ENCODE assay signal across 9 cellular contexts in genomic region chr1:202501281-202501680, GRCh38.
DNase-seq lines count a peak whose midpoint lies in the region; ATAC-seq, FAIRE-seq and TF ChIP-seq lines count a peak whose summit lies in the region.
"Had no signal": no experiment of that assay in that cellular context is flagged by ENCODE, and none has a peak within 500 bp of the region (broad histone marks: within the 10 kb centered on the region; RNA-seq: fewer than 3 reads in every experiment).

No MANE protein-coding gene starts in this region.

- H3K79me2 ChIP-seq in HepG2 (ENCODE audit: insufficient read depth, low read length): no peaks in the 10 kb centered on the region

- no peaks in the 10 kb centered on the region for H3K9me3 Mint-ChIP-seq in stimulated activated naive CD8-positive, alpha-beta T cell treated with anti-CD3 and anti-CD28 coated beads, Interleukin-15, amount 100 ng/mL, for 72 hours
- H3K9me3 Mint-ChIP-seq: naive B cell had no signal

- CTCF ChIA-PET in HepG2 (lab: Yijun Ruan, JAX; ENCODE audit: low intra/inter-chr PET ratio, low total read pairs): interaction anchor here (1.4 to 2.5 kb wide), 3 partner anchors 70 to 219 kb away, joined by 4 to 12 read pairs (median 11); no protein-coding TSS in a partner anchor

- 68% methylated on average over 2 of the region's 2 CpGs for WGBS in HepG2 (ENCODE audit: low lambda C conversion rate)

- TF ChIP-seq CTCF in LNCAP (IDR thresholded peaks at IDR 0.05): peak; percentile 68
- peak; percentile 38 for TF ChIP-seq CTCF in astrocyte of the spinal cord (IDR thresholded peaks at IDR 0.05; ENCODE audit: low read depth, low read length)
- TF ChIP-seq CTCF in HepG2 (CRISPR knock-in tag; IDR thresholded peaks at IDR 0.05): peak; percentile 68

- H3K9me3 ChIP-seq in HepG2 (ENCODE audit: low read length): no peaks in the 10 kb centered on the region

- H3K4me3 Mint-ChIP-seq in stimulated activated naive CD8-positive, alpha-beta T cell treated with anti-CD3 and anti-CD28 coated beads, Interleukin-15, amount 100 ng/mL, for 72 hours: no peak overlapping the region
- H3K4me3 Mint-ChIP-seq: naive B cell had no signal

- no peaks in the 10 kb centered on the region for H3K27me3 Mint-ChIP-seq in stimulated activated naive CD8-positive, alpha-beta T cell treated with anti-CD3 and anti-CD28 coated beads, Interleukin-15, amount 100 ng/mL, for 72 hours
- H3K27me3 Mint-ChIP-seq: naive B cell had no signal

- no peak for TF ChIP-seq POLR2A in HepG2 (IDR thresholded peaks at IDR 0.05; ENCODE audit: insufficient read depth in 1 of 2, low read depth in 2 of 2, low read length in 2 of 2)

- no peak for FAIRE-seq in HepG2 (lab: Jason Lieb, UNC)

- TF ChIP-seq EP300 in HepG2 (IDR thresholded peaks at IDR 0.05; ENCODE audit: low read depth in 2 of 2, low read length in 2 of 2) (no peak), HepG2 (CRISPR knock-in tag; IDR thresholded peaks at IDR 0.05; ENCODE audit: borderline replicate concordance) (no peak)

- no peaks in the 10 kb centered on the region for H4K20me1 ChIP-seq in HepG2 (ENCODE audit: insufficient read depth, low read length)

- TF ChIP-seq RAD21 in HepG2 (CRISPR knock-in tag; IDR thresholded peaks at IDR 0.05): peak; percentile 44; the same call in 1 of the 2 replicates

- in situ Hi-C loops in astrocyte of the spinal cord (cut with HindIII; ENCODE audit: low sequenced_read_pairs) (no loop called here), HepG2 (cut with HindIII; ENCODE audit: extremely low pct_ligation_motif_present, low pct_unique_long_range_greater_than_20kb) (loop anchor here (10.0 kb wide), 1 partner anchor 94 kb away; no protein-coding TSS in a partner anchor)

- H3K36me3 ChIP-seq in HepG2 (replicated peaks in 1 of 2; ENCODE audit: control insufficient read depth in 1 of 2, insufficient read depth in 2 of 2, low read length in 2 of 2): peaks cover 0 to 4% of the 10 kb centered on the region in 2 experiments; a peak in 2 of 5 replicates

- no peak overlapping the region for H3K27ac Mint-ChIP-seq in stimulated activated naive CD8-positive, alpha-beta T cell treated with anti-CD3 and anti-CD28 coated beads, Interleukin-15, amount 100 ng/mL, for 72 hours
- H3K27ac Mint-ChIP-seq: naive B cell had no signal

- ATAC-seq in HepG2: peak; percentile 71
- ATAC-seq in stimulated activated naive CD8-positive, alpha-beta T cell treated with anti-CD3 and anti-CD28 coated beads, Interleukin-15, amount 100 ng/mL, for 72 hours: no peak

- H3K4me3 ChIP-seq in astrocyte of the spinal cord (ENCODE audit: low read depth, low read length) (no peak overlapping the region), HepG2 (replicated peaks in 1 of 3; ENCODE audit: insufficient read depth in 1 of 3, low read depth in 2 of 3, low read length in 3 of 3) (no peak overlapping the region)

- no peak overlapping the region for H3K4me2 ChIP-seq in HepG2 (ENCODE audit: low read depth, low read length)

- no peak overlapping the region for H3K9ac ChIP-seq in HepG2 (ENCODE audit: insufficient read depth, low read depth, low read length)

- H3K27ac ChIP-seq in HepG2 (ENCODE audit: extremely low read length, insufficient read depth, low read length): no peak overlapping the region

- BruUV-seq in HepG2 (replicated peaks; lab: Mats Ljungman, UMichigan): no TSS peak

- intact Hi-C loops in HepG2 (cut with micrococcal nuclease; ENCODE audit: unreplicated experiment): loop anchor here (1.0 to 10.0 kb wide), 3 partner anchors 70 to 214 kb away; partner anchors contain the start of gene SYT2

- H3K4me1 ChIP-seq in HepG2 (ENCODE audit: insufficient read depth, low read length): no peaks in the 10 kb centered on the region

- DNase-seq in ELR (ENCODE audit: low read depth) (peak; percentile 47), astrocyte of the spinal cord (ENCODE audit: low read depth, low spot score) (peak; percentile 43), HepG2 (ENCODE audit: low spot score) (peak; percentile 31), activated T-cell treated with anti-CD3 and anti-CD28 coated beads for 4 hours (no peak), activated gamma-delta T cell (lab: John Stamatoyannopoulos, UW) (no peak)
- no peak for DNase-seq in stimulated activated naive CD8-positive, alpha-beta T cell treated with anti-CD3 and anti-CD28 coated beads, Interleukin-15, amount 100 ng/mL, for 72 hours
- no peak for DNase-seq in stimulated activated CD4-positive, alpha-beta T cell treated with anti-CD3 and anti-CD28 coated beads, Interleukin-4, amount 100 ng/mL, for 24 hours
- DNase-seq: naive B cell had no signal

- H2AFZ ChIP-seq in HepG2 (ENCODE audit: low read length): no peak overlapping the region

- POLR2A ChIA-PET in HepG2 (lab: Yijun Ruan, JAX): no interaction called here

- no peaks in the 10 kb centered on the region for H3K27me3 ChIP-seq in HepG2 (ENCODE audit: control insufficient read depth in 1 of 2, insufficient read depth in 2 of 2, low read length in 2 of 2)

- no peaks in the 10 kb centered on the region for H3K4me1 Mint-ChIP-seq in stimulated activated naive CD8-positive, alpha-beta T cell treated with anti-CD3 and anti-CD28 coated beads, Interleukin-15, amount 100 ng/mL, for 72 hours
- H3K4me1 Mint-ChIP-seq: naive B cell had no signal

TF ChIP-seq in HepG2, 621 proteins besides CTCF, POLR2A, EP300 and RAD21:
- TF ChIP-seq ZNF30 (CRISPR knock-in tag; IDR thresholded peaks at IDR 0.05) (no peak), SMC3 (IDR thresholded peaks at IDR 0.05; ENCODE audit: low read length) (peak; percentile 61), ZNF580 (CRISPR knock-in tag; IDR thresholded peaks at IDR 0.05; ENCODE audit: borderline replicate concordance, low read depth) (no peak), MAFK (conservative IDR thresholded peaks at IDR 0.05 in 1 of 2, IDR thresholded peaks at IDR 0.05 in 1 of 2; ENCODE audit: low read length in 2 of 2) (0 out of 4 replicates have a peak, but pooled peaks of 1 of the 2 experiments have one; percentile 1), SIX4 (CRISPR knock-in tag; IDR thresholded peaks at IDR 0.05) (no peak), STAG1 (CRISPR knock-in tag; IDR thresholded peaks at IDR 0.05) (peak; percentile 76), ZIK1 (CRISPR knock-in tag; IDR thresholded peaks at IDR 0.05; ENCODE audit: borderline replicate concordance, low read depth) (no peak), MIXL1 (CRISPR knock-in tag; IDR thresholded peaks at IDR 0.05) (0 out of 2 replicates have a peak, but pooled peaks have one; percentile 78)
- TF ChIP-seq, protein P1, sequence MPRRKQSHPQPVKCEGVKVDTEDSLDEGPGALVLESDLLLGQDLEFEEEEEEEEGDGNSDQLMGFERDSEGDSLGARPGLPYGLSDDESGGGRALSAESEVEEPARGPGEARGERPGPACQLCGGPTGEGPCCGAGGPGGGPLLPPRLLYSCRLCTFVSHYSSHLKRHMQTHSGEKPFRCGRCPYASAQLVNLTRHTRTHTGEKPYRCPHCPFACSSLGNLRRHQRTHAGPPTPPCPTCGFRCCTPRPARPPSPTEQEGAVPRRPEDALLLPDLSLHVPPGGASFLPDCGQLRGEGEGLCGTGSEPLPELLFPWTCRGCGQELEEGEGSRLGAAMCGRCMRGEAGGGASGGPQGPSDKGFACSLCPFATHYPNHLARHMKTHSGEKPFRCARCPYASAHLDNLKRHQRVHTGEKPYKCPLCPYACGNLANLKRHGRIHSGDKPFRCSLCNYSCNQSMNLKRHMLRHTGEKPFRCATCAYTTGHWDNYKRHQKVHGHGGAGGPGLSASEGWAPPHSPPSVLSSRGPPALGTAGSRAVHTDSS (CRISPR knock-in tag; conservative IDR thresholded peaks at IDR 0.05): no peak

Comparison
In these comparisons a context has a peak if more than half of its experiments do, and no peak if none do; other contexts are left out.
1. DNase-seq: peak in ELR (single experiment), astrocyte of the spinal cord (single experiment) and HepG2 (single experiment); none in stimulated activated naive CD8-positive, alpha-beta T cell treated with anti-CD3 and anti-CD28 coated beads, Interleukin-15, amount 100 ng/mL, for 72 hours (0 of 2), activated T-cell treated with anti-CD3 and anti-CD28 coated beads for 4 hours (single experiment), activated gamma-delta T cell (single experiment) and stimulated activated CD4-positive, alpha-beta T cell treated with anti-CD3 and anti-CD28 coated beads, Interleukin-4, amount 100 ng/mL, for 24 hours (single experiment).
2. Peak in every context shown above with its lines, with median percentiles within 50 percentile points of each other: CTCF ChIP-seq.